Comparison of ENCODE assay signal across 8 cellular contexts in genomic region chr12:109880938-109881337, GRCh38. TPM values are rescaled to one million over a fixed set of nuclear protein-coding genes. Genes with fewer than 3 reads are reported as not detected.
A peak's percentile ranks its signal among the peaks of the same experiment; 100 is the strongest.
DNase-seq lines count a peak whose midpoint lies in the region; ATAC-seq and TF ChIP-seq lines count a peak whose summit lies in the region.

No MANE protein-coding gene starts in this region.

- no peaks in the 10 kb centered on the region for H3K27me3 ChIP-seq in thyroid gland

- WGBS in thyroid gland, 2 donors: 8 to 10% methylated on average over 9 of the region's 9 CpGs

- peak overlapping the region in 2 of 3 donors; percentile 36 to 50 for H3K4me3 ChIP-seq in thyroid gland (replicated peaks in 1 of 3)

- no peak for TF ChIP-seq POLR2A in thyroid gland (IDR thresholded peaks at IDR 0.05)

- intact Hi-C loops in left colon (cut with DNase I, micrococcal nuclease): no loop called here
- intact Hi-C loops in thyroid gland (cut with DNase I): loop anchor here (5.0 kb wide), 1 partner anchor 74 kb away; no protein-coding TSS in a partner anchor

- no peaks in the 10 kb centered on the region for H3K36me3 Mint-ChIP-seq in activated CD4-positive, alpha-beta T cell treated with anti-CD3 and anti-CD28 coated beads, Interleukin-2, amount 10 ng/mL, durations not matched to agents 7 days and 5 days (ENCODE audit: low read depth)
- H3K36me3 Mint-ChIP-seq in activated naive CD8-positive, alpha-beta T cell treated with anti-CD3 and anti-CD28 coated beads, Interleukin-2, amount 50 U/mL, for 24 hours (ENCODE audit: low read depth): no peaks in the 10 kb centered on the region

- peaks cover 26 to 33% of the 10 kb centered on the region in 2 donors for H3K4me1 ChIP-seq in thyroid gland

- H3K36me3 ChIP-seq in thyroid gland: no peaks in the 10 kb centered on the region

- DNase-seq in activated CD4-positive, alpha-beta T cell treated with anti-CD3 and anti-CD28 coated beads, Interleukin-2, amount 10 ng/mL, durations not matched to agents 7 days and 5 days: no peak
- no peak for DNase-seq in activated CD4-positive, alpha-beta T cell treated with anti-CD3 and anti-CD28 coated beads, Interleukin-2, amount 50 U/mL, for 4 hours
- no peak for DNase-seq in activated naive CD8-positive, alpha-beta T cell treated with anti-CD3 and anti-CD28 coated beads, Interleukin-2, amount 50 U/mL, for 24 hours
- no peak for DNase-seq in left colon
- no peak for DNase-seq in thyroid gland
- DNase-seq in stimulated activated naive CD4-positive, alpha-beta T cell treated with Interleukin-2 at 50 U/mL for 16 hours (lab: John Stamatoyannopoulos, UW): no peak
- DNase-seq in HEK293T (ENCODE audit: extremely low spot score): no peak

- H3K27ac Mint-ChIP-seq in activated CD4-positive, alpha-beta T cell treated with anti-CD3 and anti-CD28 coated beads, Interleukin-2, amount 10 ng/mL, durations not matched to agents 7 days and 5 days: peak overlapping the region; percentile 87
- peak overlapping the region; percentile 71 for H3K27ac Mint-ChIP-seq in activated naive CD8-positive, alpha-beta T cell treated with anti-CD3 and anti-CD28 coated beads, Interleukin-2, amount 50 U/mL, for 24 hours

- H3K27ac ChIP-seq in thyroid gland: no peak overlapping the region

- TF ChIP-seq CTCF in thyroid gland (IDR thresholded peaks at IDR 0.05): no peak

- POLR2A ChIA-PET in activated CD4-positive, alpha-beta T cell treated with anti-CD3 and anti-CD28 coated beads, Interleukin-2, amount 10 ng/mL, durations not matched to agents 7 days and 5 days (lab: Charles Lee): no interaction called here
- POLR2A ChIA-PET in HEK293T (lab: Yijun Ruan, JAX): no interaction called here

- CTCF ChIA-PET in activated CD4-positive, alpha-beta T cell treated with anti-CD3 and anti-CD28 coated beads, Interleukin-2, amount 10 ng/mL, durations not matched to agents 7 days and 5 days (lab: Charles Lee): interaction anchor here (0.8 to 1.7 kb wide), 3 partner anchors 10 to 19 kb away, joined by 3 to 4 read pairs (median 4); no protein-coding TSS in a partner anchor
- CTCF ChIA-PET in HEK293T (lab: Yijun Ruan, JAX): interaction anchor here (0.6 kb wide), 1 partner anchor 12 kb away, joined by 4 read pairs; no protein-coding TSS in a partner anchor

- no peak for ATAC-seq in activated naive CD8-positive, alpha-beta T cell treated with anti-CD3 and anti-CD28 coated beads, Interleukin-2, amount 50 U/mL, for 24 hours
- peak; percentile 17 for ATAC-seq in left colon
- ATAC-seq in HG02981 (IDR thresholded peaks at IDR 0.05; ENCODE audit: unreplicated experiment): no peak

- peaks cover 11% of the 10 kb centered on the region for H3K27me3 Mint-ChIP-seq in activated CD4-positive, alpha-beta T cell treated with anti-CD3 and anti-CD28 coated beads, Interleukin-2, amount 10 ng/mL, durations not matched to agents 7 days and 5 days
- H3K27me3 Mint-ChIP-seq in activated naive CD8-positive, alpha-beta T cell treated with anti-CD3 and anti-CD28 coated beads, Interleukin-2, amount 50 U/mL, for 24 hours: no peaks in the 10 kb centered on the region

- peak overlapping the region; percentile 80 for H3K4me3 Mint-ChIP-seq in activated CD4-positive, alpha-beta T cell treated with anti-CD3 and anti-CD28 coated beads, Interleukin-2, amount 10 ng/mL, durations not matched to agents 7 days and 5 days
- peak overlapping the region; percentile 83 for H3K4me3 Mint-ChIP-seq in activated naive CD8-positive, alpha-beta T cell treated with anti-CD3 and anti-CD28 coated beads, Interleukin-2, amount 50 U/mL, for 24 hours

- no peaks in the 10 kb centered on the region for H3K9me3 ChIP-seq in thyroid gland

- peaks cover 42% of the 10 kb centered on the region for H3K4me1 Mint-ChIP-seq in activated CD4-positive, alpha-beta T cell treated with anti-CD3 and anti-CD28 coated beads, Interleukin-2, amount 10 ng/mL, durations not matched to agents 7 days and 5 days
- peaks cover 35% of the 10 kb centered on the region for H3K4me1 Mint-ChIP-seq in activated naive CD8-positive, alpha-beta T cell treated with anti-CD3 and anti-CD28 coated beads, Interleukin-2, amount 50 U/mL, for 24 hours

- H3K9me3 Mint-ChIP-seq in activated CD4-positive, alpha-beta T cell treated with anti-CD3 and anti-CD28 coated beads, Interleukin-2, amount 10 ng/mL, durations not matched to agents 7 days and 5 days: no peaks in the 10 kb centered on the region
- H3K9me3 Mint-ChIP-seq in activated naive CD8-positive, alpha-beta T cell treated with anti-CD3 and anti-CD28 coated beads, Interleukin-2, amount 50 U/mL, for 24 hours: no peaks in the 10 kb centered on the region

TF ChIP-seq in HEK293T, 16 proteins besides CTCF, POLR2A, EP300 and RAD21:
- no peak for TF ChIP-seq SUZ12 (IDR thresholded peaks at IDR 0.05)
- TF ChIP-seq CTBP1 (IDR thresholded peaks at IDR 0.05; ENCODE audit: borderline replicate concordance): no peak
- TF ChIP-seq PKNOX1 (IDR thresholded peaks at IDR 0.05): no peak
- TF ChIP-seq FOXK2 (IDR thresholded peaks at IDR 0.05): no peak
- TF ChIP-seq LEF1 (IDR thresholded peaks at IDR 0.05; ENCODE audit: borderline replicate concordance): no peak
- TF ChIP-seq HDGF (IDR thresholded peaks at IDR 0.05; ENCODE audit: borderline replicate concordance): no peak

RNA-seq across cellular contexts. Expression of gene GLTP, which starts 0.6 kb away (rescaled TPM):
- 10 to 100 TPM; 17.6 to 20.7 TPM for total RNA-seq in activated CD4-positive, alpha-beta T cell treated with anti-CD3 and anti-CD28 coated beads, Interleukin-2, amount 10 ng/mL, durations not matched to agents 7 days and 5 days
- total RNA-seq in left colon (100 to 1,000 TPM in 1 of 2 donors, 10 to 100 TPM in 1; 95.0 to 128 TPM), thyroid gland (10 to 100 TPM; 49.9 to 72.0 (median 60.2) TPM)

RNA-seq across cellular contexts. Expression of gene TCHP, which starts 19.1 kb away (rescaled TPM):
- 10 to 100 TPM; 27.9 to 36.0 TPM for total RNA-seq in activated CD4-positive, alpha-beta T cell treated with anti-CD3 and anti-CD28 coated beads, Interleukin-2, amount 10 ng/mL, durations not matched to agents 7 days and 5 days
- total RNA-seq in left colon (10 to 100 TPM; 15.0 to 17.2 TPM), thyroid gland (10 to 100 TPM; 16.4 to 25.8 (median 24.3) TPM)

RNA-seq across cellular contexts. Expression of gene TRPV4, which starts 47.7 kb away (rescaled TPM):
- total RNA-seq in activated CD4-positive, alpha-beta T cell treated with anti-CD3 and anti-CD28 coated beads, Interleukin-2, amount 10 ng/mL, durations not matched to agents 7 days and 5 days: under 1 TPM in 1 of 2 experiments, not detected in 1; 0.17 TPM
- total RNA-seq in left colon (under 1 TPM; 0.09 to 0.36 TPM), thyroid gland (1 to 10 TPM in 2 of 4 donors, under 1 TPM in 1, not detected in 1; 0.39 to 1.6 (median 1.3) TPM)
